In the genomic region with DNA sequence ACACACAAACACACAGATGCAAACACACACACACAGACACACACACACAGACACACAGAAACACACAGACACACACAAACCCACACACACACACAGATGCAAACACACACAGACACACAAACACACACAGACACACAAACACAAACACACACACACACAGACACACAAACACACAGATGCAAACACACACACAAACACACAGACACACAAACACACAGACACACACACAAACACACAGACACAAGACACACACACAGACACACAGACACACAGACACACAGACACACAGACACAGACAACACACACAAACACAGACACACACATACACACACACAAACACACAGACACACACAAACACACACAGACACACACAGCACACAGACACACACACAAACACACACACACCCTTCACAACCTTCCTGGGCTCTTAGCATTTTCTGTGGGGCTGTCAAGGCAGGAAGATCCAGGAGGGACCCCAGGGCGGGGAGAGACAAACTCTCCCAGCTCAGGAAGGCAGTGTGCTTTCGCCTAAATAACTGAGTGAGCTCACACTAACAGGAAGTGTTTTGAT, we compare ENCODE assay signal across 9 cellular contexts. TPM values are rescaled to one million over a fixed set of nuclear protein-coding genes. Genes with fewer than 3 reads are reported as not detected.
A peak's percentile ranks its signal among the peaks of the same experiment; 100 is the strongest.
DNase-seq lines count a peak whose midpoint lies in the region; ATAC-seq and TF ChIP-seq lines count a peak whose summit lies in the region.
"Had no signal": no experiment of that assay in that cellular context is flagged by ENCODE, and none has a peak within 500 bp of the region (broad histone marks: within the 10 kb centered on the region; RNA-seq: fewer than 3 reads in every experiment).

No MANE protein-coding gene starts in this region.

- peak overlapping the region in 2 of 4 donors; percentile 67 to 77 for H3K4me3 Mint-ChIP-seq in CD4-positive, CD25-positive, alpha-beta regulatory T cell
- H3K4me3 Mint-ChIP-seq in brain = peak overlapping the region in 2 of 5 experiments; percentile 10 to 55

- peaks cover 6 to 29% (median 15%) of the 10 kb centered on the region in 4 donors for H3K4me1 Mint-ChIP-seq in CD4-positive, CD25-positive, alpha-beta regulatory T cell
- peaks cover 15% of the 10 kb centered on the region for H3K4me1 Mint-ChIP-seq in brain

- no peak for TF ChIP-seq RAD21 in HCT116 (IDR thresholded peaks at IDR 0.05; ENCODE audit: low read depth)

- no peaks in the 10 kb centered on the region for H3K27me3 ChIP-seq in CD4-positive, CD25-positive, alpha-beta regulatory T cell (ENCODE audit: control insufficient read depth, insufficient read depth, low read length)
- H3K27me3 ChIP-seq in HCT116 (ENCODE audit: insufficient read depth, low read length) (no peaks in the 10 kb centered on the region), mucosa of stomach (ENCODE audit: control insufficient read depth, insufficient read depth, low read length) (peaks cover 5% of the 10 kb centered on the region), Karpas-422 (ENCODE audit: low read length) (no peaks in the 10 kb centered on the region; the same call in 1 of the 2 replicates)

- H3K9me2 ChIP-seq in HCT116 (ENCODE audit: insufficient read depth) (no peaks in the 10 kb centered on the region), Karpas-422 (replicated peaks; ENCODE audit: insufficient read depth, low read length) (no peaks in the 10 kb centered on the region)

- H3K9me3 Mint-ChIP-seq in CD4-positive, CD25-positive, alpha-beta regulatory T cell = no peaks in the 10 kb centered on the region
- peaks cover 4 to 17% (median 12%) of the 10 kb centered on the region in 5 experiments for H3K9me3 Mint-ChIP-seq in brain

- POLR2A ChIA-PET in HCT116 (lab: Charles Lee) = interaction anchor here (1.0 to 2.1 kb wide), 6 partner anchors 8 to 528 kb away, joined by 3 to 21 read pairs (median 6); partner anchors contain the start of gene INF2

- TF ChIP-seq CTCF in HCT116 (IDR thresholded peaks at IDR 0.05 in 2 of 3, conservative IDR thresholded peaks at IDR 0.05 in 1 of 3; ENCODE audit: borderline replicate concordance in 1 of 3, insufficient read depth in 1 of 3, low read depth in 2 of 3, low read length in 2 of 3) (no peak), brain (conservative IDR thresholded peaks at IDR 0.05) (no peak)

- peak overlapping the region; percentile 63 for H3K4me2 ChIP-seq in HCT116 (ENCODE audit: low read length)
- H3K4me2 ChIP-seq in Karpas-422 (ENCODE audit: low read depth, low read length, poor library complexity, severe bottlenecking) = no peak overlapping the region

- H3K4me1 ChIP-seq in CD4-positive, CD25-positive, alpha-beta regulatory T cell (ENCODE audit: control insufficient read depth, insufficient read depth, low read length, poor library complexity, severe bottlenecking) = peaks cover 16% of the 10 kb centered on the region
- peaks cover 37 to 43% of the 10 kb centered on the region in 2 experiments for H3K4me1 ChIP-seq in HCT116 (ENCODE audit: control insufficient read depth in 1 of 2, insufficient read depth in 2 of 2, low read length in 2 of 2)
- peaks cover 15% of the 10 kb centered on the region for H3K4me1 ChIP-seq in mucosa of stomach (ENCODE audit: control insufficient read depth, insufficient read depth, low read length)
- peaks cover 19% of the 10 kb centered on the region for H3K4me1 ChIP-seq in Karpas-422 (ENCODE audit: low read length)

- RAD21 ChIA-PET in HCT116 (lab: Charles Lee; ENCODE audit: low non-redundant PET in 1 of 2, low total read pairs in 2 of 2, uncharacterized antibody in 2 of 2, unreplicated experiment in 2 of 2) = no interaction called here

- H3K9ac ChIP-seq in HCT116 (ENCODE audit: low read length) (peak overlapping the region; percentile 60), mucosa of stomach (ENCODE audit: low read length) (peak overlapping the region; percentile 48), Karpas-422 (ENCODE audit: low read length) (no peak overlapping the region)

- H3K79me2 ChIP-seq in HCT116 (ENCODE audit: insufficient read depth, low read length) (no peaks in the 10 kb centered on the region), Karpas-422 (ENCODE audit: low read length) (no peaks in the 10 kb centered on the region)

- peaks cover 20% of the 10 kb centered on the region for H3K27me3 Mint-ChIP-seq in CD4-positive, CD25-positive, alpha-beta regulatory T cell
- H3K27me3 Mint-ChIP-seq in brain = peaks cover 8% of the 10 kb centered on the region

- H3K27ac ChIP-seq in CD4-positive, CD25-positive, alpha-beta regulatory T cell (ENCODE audit: insufficient read depth, low read length, poor library complexity, severe bottlenecking) = peak overlapping the region; percentile 19
- H3K27ac ChIP-seq in HCT116 (ENCODE audit: low read depth, low read length) (peak overlapping the region; percentile 73), Karpas-422 (ENCODE audit: low read length) (no peak overlapping the region)

- no peak for DNase-seq in CD4-positive, CD25-positive, alpha-beta regulatory T cell
- no peak for DNase-seq in HCT116 (ENCODE audit: low read depth, low spot score)
- DNase-seq in Karpas-422 = no peak
- DNase-seq in LoVo (ENCODE audit: low spot score) = no peak
- DNase-seq: NCI-H1436 had no signal

- ATAC-seq in CD4-positive, CD25-positive, alpha-beta regulatory T cell (ENCODE audit: low read depth in 2 of 2) = peak; percentile 32 to 41
- ATAC-seq in HCT116 (peak; percentile 9; the same call in 1 of the 2 replicates), GM21381 (IDR thresholded peaks at IDR 0.05; ENCODE audit: unreplicated experiment) (no peak), GM18858 (IDR thresholded peaks at IDR 0.05; ENCODE audit: unreplicated experiment) (no peak)

- BruUV-seq in HCT116 (replicated peaks; lab: Mats Ljungman, UMichigan) = no TSS peak

- no peaks in the 10 kb centered on the region for H3K36me3 ChIP-seq in CD4-positive, CD25-positive, alpha-beta regulatory T cell (ENCODE audit: control insufficient read depth, insufficient read depth, low read length)
- H3K36me3 ChIP-seq in HCT116 (ENCODE audit: control insufficient read depth in 1 of 2, insufficient read depth in 2 of 2, low read length in 2 of 2) (no peaks in the 10 kb centered on the region), mucosa of stomach (ENCODE audit: control insufficient read depth, insufficient read depth, low read length) (no peaks in the 10 kb centered on the region), Karpas-422 (ENCODE audit: insufficient read depth, low read length) (no peaks in the 10 kb centered on the region; the same call in 1 of the 2 replicates)

- CTCF ChIA-PET in HCT116 (lab: Charles Lee) = interaction anchor here (1.1 to 1.9 kb wide), 6 partner anchors 16 to 60 kb away, joined by 3 to 20 read pairs (median 5); partner anchors contain the start of gene INF2

- peak; percentile 8 for TF ChIP-seq POLR2A in HCT116 (IDR thresholded peaks at IDR 0.05; ENCODE audit: borderline replicate concordance, extremely low read depth, insufficient read depth, insufficient read length)

- no peaks in the 10 kb centered on the region for H4K20me1 ChIP-seq in HCT116 (ENCODE audit: insufficient read depth)
- no peaks in the 10 kb centered on the region for H4K20me1 ChIP-seq in Karpas-422 (ENCODE audit: insufficient read depth, low read depth, low read length)

- intact Hi-C loops in HCT116 (cut with micrococcal nuclease) = no loop called here

- no peak overlapping the region for H3K4me3 ChIP-seq in CD4-positive, CD25-positive, alpha-beta regulatory T cell (ENCODE audit: low read depth, low read length)
- H3K4me3 ChIP-seq in HCT116 (replicated peaks in 1 of 2; ENCODE audit: low read depth in 1 of 2, low read length in 2 of 2) = peak overlapping the region in 1 of 2 experiments; percentile 29; a peak in 2 of 4 replicates
- H3K4me3 ChIP-seq in mucosa of stomach (ENCODE audit: low read length) = no peak overlapping the region
- H3K4me3 ChIP-seq in Karpas-422 (ENCODE audit: low read length) = no peak overlapping the region

- peak overlapping the region in 2 of 3 donors; percentile 74 to 85 for H3K27ac Mint-ChIP-seq in CD4-positive, CD25-positive, alpha-beta regulatory T cell
- H3K27ac Mint-ChIP-seq in brain = peak overlapping the region in 3 of 5 experiments; percentile 7 to 64 (median 37)

- H3K9me3 ChIP-seq in CD4-positive, CD25-positive, alpha-beta regulatory T cell (ENCODE audit: control insufficient read depth in 2 of 2, low read length in 2 of 2) = no peaks in the 10 kb centered on the region
- 0 out of 4 replicates have a peak, but pooled peaks cover 0 to 5% of the 10 kb centered on the region in 2 experiments for H3K9me3 ChIP-seq in HCT116 (ENCODE audit: control insufficient read depth in 1 of 2, insufficient read depth in 1 of 2, low read depth in 1 of 2, low read length in 2 of 2)
- H3K9me3 ChIP-seq in mucosa of stomach (ENCODE audit: control insufficient read depth, low read length) = no peaks in the 10 kb centered on the region
- H3K9me3 ChIP-seq in Karpas-422 (ENCODE audit: low read length) = peaks cover 5% of the 10 kb centered on the region

- H2AFZ ChIP-seq in HCT116 (ENCODE audit: low read depth, low read length, poor library complexity, severe bottlenecking) (peak overlapping the region; percentile 48), Karpas-422 (ENCODE audit: low read length) (no peak overlapping the region; the same call in 1 of the 2 replicates)

- no peaks in the 10 kb centered on the region for H3K36me3 Mint-ChIP-seq in CD4-positive, CD25-positive, alpha-beta regulatory T cell
- no peaks in the 10 kb centered on the region for H3K36me3 Mint-ChIP-seq in brain

TF ChIP-seq in HCT116, 20 proteins besides CTCF, POLR2A, EP300 and RAD21 (continues in another document):
- TF ChIP-seq, protein P1, sequence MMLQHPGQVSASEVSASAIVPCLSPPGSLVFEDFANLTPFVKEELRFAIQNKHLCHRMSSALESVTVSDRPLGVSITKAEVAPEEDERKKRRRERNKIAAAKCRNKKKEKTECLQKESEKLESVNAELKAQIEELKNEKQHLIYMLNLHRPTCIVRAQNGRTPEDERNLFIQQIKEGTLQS (IDR thresholded peaks at IDR 0.05) = no peak

RNA-seq across cellular contexts. Expression of gene INF2, which starts 24.2 kb away (rescaled TPM):
- total RNA-seq in CD4-positive, CD25-positive, alpha-beta regulatory T cell = 74.3 TPM
- polyA plus RNA-seq in CD4-positive, CD25-positive, alpha-beta regulatory T cell = 1 to 10 TPM; 4.2 to 8.9 (median 6.6) TPM
- total RNA-seq in HCT116 (2021; ENCODE audit: unreplicated experiment) = 95.8 TPM
- 43.9 and 46.6 TPM in 2 replicates for polyA plus RNA-seq in HCT116 (2012)
- polyA plus RNA-seq in brain (ENCODE audit: insufficient read depth, low read depth, low replicate concordance) = 84.0 TPM
- total RNA-seq in Karpas-422 (2014; rRNA removed; shearing (Covaris generic); ENCODE audit: low replicate concordance) = 2.3 and 4.4 TPM in 2 replicates

RNA-seq across cellular contexts. Expression of gene ADSS1, which starts 58.9 kb away (rescaled TPM):
- total RNA-seq in CD4-positive, CD25-positive, alpha-beta regulatory T cell = 1.9 TPM
- polyA plus RNA-seq in CD4-positive, CD25-positive, alpha-beta regulatory T cell = 1 to 10 TPM in 2 of 4 donors, under 1 TPM in 2; 0.10 to 1.7 (median 1.0) TPM
- 9.9 TPM for total RNA-seq in HCT116 (2021; ENCODE audit: unreplicated experiment)
- 12.5 and 15.4 TPM in 2 replicates for polyA plus RNA-seq in HCT116 (2012)
- 15.7 TPM for polyA plus RNA-seq in brain (ENCODE audit: insufficient read depth, low read depth, low replicate concordance)
- 2.8 and 5.3 TPM in 2 replicates for total RNA-seq in Karpas-422 (2014; rRNA removed; shearing (Covaris generic); ENCODE audit: low replicate concordance)

Comparison
In these comparisons a context has a peak if more than half of its experiments do, and no peak if none do; other contexts are left out.
1. ATAC-seq: peak in CD4-positive, CD25-positive, alpha-beta regulatory T cell (2 of 2) and HCT116 (single experiment); none in GM21381 (single experiment) and GM18858 (single experiment).
2. RNA of gene INF2, which starts 24.2 kb away (total RNA-seq): 95.8 TPM in HCT116 (single experiment) and 74.3 TPM in CD4-positive, CD25-positive, alpha-beta regulatory T cell (single experiment); 2.3 to 4.4 TPM in Karpas-422; every median in the first group is over 10 times any median in the second.